In the genomic region with DNA sequence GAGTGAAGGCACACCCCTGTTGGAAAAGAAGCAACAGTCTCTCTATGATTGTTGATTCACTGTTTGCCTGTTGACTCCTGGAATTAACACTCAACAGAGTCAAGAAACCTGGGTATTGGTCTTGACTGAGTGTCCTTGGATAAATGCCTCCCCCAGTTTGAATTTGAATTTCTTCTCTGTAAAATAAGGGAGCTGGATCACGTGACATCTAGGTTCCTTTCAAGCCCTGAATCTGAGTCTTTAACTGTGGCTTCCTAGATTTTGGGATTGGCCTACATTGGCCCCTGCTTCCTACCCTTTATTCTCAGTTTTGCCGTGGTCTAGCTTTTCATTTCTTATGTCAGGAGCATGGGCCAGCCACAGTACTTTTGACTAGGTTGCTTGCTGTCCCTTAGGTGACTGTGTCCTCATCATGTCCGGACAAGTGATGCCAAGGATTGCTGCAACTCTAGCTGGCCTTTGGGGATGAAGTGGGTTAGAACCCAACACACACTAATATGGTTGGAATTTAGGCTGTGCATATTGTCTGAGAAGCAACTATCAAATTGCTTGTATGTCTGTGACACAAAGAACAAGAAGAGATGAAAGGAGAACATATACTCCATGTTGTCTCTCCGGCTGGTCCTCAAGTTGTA, we compare ENCODE assay signal across 1 cellular context.
A peak's percentile ranks its signal among the peaks of the same experiment; 100 is the strongest.
TF ChIP-seq lines count a peak whose summit lies in the region.

No MANE protein-coding gene starts in this region.

TF ChIP-seq in HepG2, 621 proteins besides CTCF, POLR2A, EP300 and RAD21:
- TF ChIP-seq REPIN1 (CRISPR knock-in tag; IDR thresholded peaks at IDR 0.05; ENCODE audit: borderline replicate concordance, low read depth) (no peak), KDM4B (CRISPR knock-in tag; IDR thresholded peaks at IDR 0.05) (no peak), ZNF441 (CRISPR knock-in tag; IDR thresholded peaks at IDR 0.05; ENCODE audit: borderline replicate concordance) (no peak), ZNF205 (CRISPR knock-in tag; IDR thresholded peaks at IDR 0.05) (no peak), HMG20B (CRISPR knock-in tag; conservative IDR thresholded peaks at IDR 0.05) (no peak), SIN3A (IDR thresholded peaks at IDR 0.05; ENCODE audit: borderline replicate concordance, low read depth, low read length) (no peak), CENPX (CRISPR knock-in tag; IDR thresholded peaks at IDR 0.05) (no peak), GPN1 (CRISPR knock-in tag; IDR thresholded peaks at IDR 0.05; ENCODE audit: borderline replicate concordance) (no peak), KAT7 (CRISPR knock-in tag; IDR thresholded peaks at IDR 0.05; ENCODE audit: borderline replicate concordance) (no peak), RAD51 (IDR thresholded peaks at IDR 0.05; ENCODE audit: borderline replicate concordance) (peak; percentile 85), ZNF749 (CRISPR knock-in tag; IDR thresholded peaks at IDR 0.05; ENCODE audit: borderline replicate concordance) (no peak)
- TF ChIP-seq, protein P1, sequence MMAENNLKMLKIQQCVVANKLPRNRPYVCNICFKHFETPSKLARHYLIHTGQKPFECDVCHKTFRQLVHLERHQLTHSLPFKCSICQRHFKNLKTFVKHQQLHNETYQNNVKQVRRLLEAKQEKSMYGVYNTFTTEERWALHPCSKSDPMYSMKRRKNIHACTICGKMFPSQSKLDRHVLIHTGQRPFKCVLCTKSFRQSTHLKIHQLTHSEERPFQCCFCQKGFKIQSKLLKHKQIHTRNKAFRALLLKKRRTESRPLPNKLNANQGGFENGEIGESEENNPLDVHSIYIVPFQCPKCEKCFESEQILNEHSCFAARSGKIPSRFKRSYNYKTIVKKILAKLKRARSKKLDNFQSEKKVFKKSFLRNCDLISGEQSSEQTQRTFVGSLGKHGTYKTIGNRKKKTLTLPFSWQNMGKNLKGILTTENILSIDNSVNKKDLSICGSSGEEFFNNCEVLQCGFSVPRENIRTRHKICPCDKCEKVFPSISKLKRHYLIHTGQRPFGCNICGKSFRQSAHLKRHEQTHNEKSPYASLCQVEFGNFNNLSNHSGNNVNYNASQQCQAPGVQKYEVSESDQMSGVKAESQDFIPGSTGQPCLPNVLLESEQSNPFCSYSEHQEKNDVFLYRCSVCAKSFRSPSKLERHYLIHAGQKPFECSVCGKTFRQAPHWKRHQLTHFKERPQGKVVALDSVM (CRISPR knock-in tag; IDR thresholded peaks at IDR 0.05) = no peak
- TF ChIP-seq, protein P2, sequence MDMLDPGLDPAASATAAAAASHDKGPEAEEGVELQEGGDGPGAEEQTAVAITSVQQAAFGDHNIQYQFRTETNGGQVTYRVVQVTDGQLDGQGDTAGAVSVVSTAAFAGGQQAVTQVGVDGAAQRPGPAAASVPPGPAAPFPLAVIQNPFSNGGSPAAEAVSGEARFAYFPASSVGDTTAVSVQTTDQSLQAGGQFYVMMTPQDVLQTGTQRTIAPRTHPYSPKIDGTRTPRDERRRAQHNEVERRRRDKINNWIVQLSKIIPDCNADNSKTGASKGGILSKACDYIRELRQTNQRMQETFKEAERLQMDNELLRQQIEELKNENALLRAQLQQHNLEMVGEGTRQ (IDR thresholded peaks at IDR 0.05; ENCODE audit: low read depth, low read length) = peak; percentile 54
- TF ChIP-seq, protein P2 (CRISPR knock-in tag; IDR thresholded peaks at IDR 0.05; ENCODE audit: borderline replicate concordance) = no peak
- TF ChIP-seq, protein P3, sequence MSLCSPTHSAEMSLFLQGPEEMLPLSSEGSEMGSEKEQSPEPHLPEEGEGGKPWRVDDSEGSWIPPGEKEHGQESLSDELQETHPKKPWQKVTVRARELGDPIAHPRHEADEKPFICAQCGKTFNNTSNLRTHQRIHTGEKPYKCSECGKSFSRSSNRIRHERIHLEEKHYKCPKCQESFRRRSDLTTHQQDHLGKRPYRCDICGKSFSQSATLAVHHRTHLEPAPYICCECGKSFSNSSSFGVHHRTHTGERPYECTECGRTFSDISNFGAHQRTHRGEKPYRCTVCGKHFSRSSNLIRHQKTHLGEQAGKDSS (CRISPR knock-in tag; IDR thresholded peaks at IDR 0.05; ENCODE audit: borderline replicate concordance, low read depth) = no peak
- TF ChIP-seq, protein P4, sequence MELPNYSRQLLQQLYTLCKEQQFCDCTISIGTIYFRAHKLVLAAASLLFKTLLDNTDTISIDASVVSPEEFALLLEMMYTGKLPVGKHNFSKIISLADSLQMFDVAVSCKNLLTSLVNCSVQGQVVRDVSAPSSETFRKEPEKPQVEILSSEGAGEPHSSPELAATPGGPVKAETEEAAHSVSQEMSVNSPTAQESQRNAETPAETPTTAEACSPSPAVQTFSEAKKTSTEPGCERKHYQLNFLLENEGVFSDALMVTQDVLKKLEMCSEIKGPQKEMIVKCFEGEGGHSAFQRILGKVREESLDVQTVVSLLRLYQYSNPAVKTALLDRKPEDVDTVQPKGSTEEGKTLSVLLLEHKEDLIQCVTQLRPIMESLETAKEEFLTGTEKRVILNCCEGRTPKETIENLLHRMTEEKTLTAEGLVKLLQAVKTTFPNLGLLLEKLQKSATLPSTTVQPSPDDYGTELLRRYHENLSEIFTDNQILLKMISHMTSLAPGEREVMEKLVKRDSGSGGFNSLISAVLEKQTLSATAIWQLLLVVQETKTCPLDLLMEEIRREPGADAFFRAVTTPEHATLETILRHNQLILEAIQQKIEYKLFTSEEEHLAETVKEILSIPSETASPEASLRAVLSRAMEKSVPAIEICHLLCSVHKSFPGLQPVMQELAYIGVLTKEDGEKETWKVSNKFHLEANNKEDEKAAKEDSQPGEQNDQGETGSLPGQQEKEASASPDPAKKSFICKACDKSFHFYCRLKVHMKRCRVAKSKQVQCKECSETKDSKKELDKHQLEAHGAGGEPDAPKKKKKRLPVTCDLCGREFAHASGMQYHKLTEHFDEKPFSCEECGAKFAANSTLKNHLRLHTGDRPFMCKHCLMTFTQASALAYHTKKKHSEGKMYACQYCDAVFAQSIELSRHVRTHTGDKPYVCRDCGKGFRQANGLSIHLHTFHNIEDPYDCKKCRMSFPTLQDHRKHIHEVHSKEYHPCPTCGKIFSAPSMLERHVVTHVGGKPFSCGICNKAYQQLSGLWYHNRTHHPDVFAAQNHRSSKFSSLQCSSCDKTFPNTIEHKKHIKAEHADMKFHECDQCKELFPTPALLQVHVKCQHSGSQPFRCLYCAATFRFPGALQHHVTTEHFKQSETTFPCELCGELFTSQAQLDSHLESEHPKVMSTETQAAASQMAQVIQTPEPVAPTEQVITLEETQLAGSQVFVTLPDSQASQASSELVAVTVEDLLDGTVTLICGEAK (IDR thresholded peaks at IDR 0.05) = no peak
- TF ChIP-seq, protein P4 (CRISPR knock-in tag; IDR thresholded peaks at IDR 0.05) = no peak
